In the genomic region with DNA sequence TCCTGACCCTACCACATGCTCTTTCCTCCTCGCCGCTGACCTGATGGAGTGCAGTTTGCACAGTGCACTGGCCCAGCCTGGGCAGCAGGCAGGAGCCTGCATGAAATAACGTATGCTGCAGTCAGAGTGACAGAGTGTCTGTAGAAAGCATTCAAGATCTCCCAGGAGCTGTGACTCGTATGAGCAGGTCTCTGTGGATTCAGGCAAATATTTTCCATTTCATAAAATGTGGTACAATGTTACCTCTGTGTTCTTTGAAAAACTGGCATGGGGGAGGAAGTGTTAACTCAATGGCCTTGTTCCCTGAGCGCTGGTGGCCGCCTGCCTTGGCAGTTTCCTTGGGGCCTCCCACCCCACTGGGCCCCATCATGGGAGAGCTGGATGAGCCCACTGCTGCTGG, we compare ENCODE assay signal across 19 cellular contexts.
DNase-seq lines count a peak whose midpoint lies in the region; ATAC-seq and TF ChIP-seq lines count a peak whose summit lies in the region.
"Had no signal": no experiment of that assay in that cellular context is flagged by ENCODE, and none has a peak within 500 bp of the region (broad histone marks: within the 10 kb centered on the region; RNA-seq: fewer than 3 reads in every experiment).

No MANE protein-coding gene starts in this region.

- CTCF ChIA-PET in GM10248 (lab: Yijun Ruan, JAX) = no interaction called here

- H3K4me2 ChIP-seq in GM23248 (ENCODE audit: unreplicated experiment) = no peak overlapping the region
- no peak overlapping the region for H3K4me2 ChIP-seq in neural progenitor cell

- no peak for TF ChIP-seq POLR2A in upper lobe of left lung (IDR thresholded peaks at IDR 0.05)

- H3K36me3 ChIP-seq in GM23248 (ENCODE audit: low read depth) (no peaks in the 10 kb centered on the region), neural progenitor cell (no peaks in the 10 kb centered on the region), upper lobe of left lung (no peaks in the 10 kb centered on the region)

- no peaks in the 10 kb centered on the region for H4K20me1 ChIP-seq in GM23248 (ENCODE audit: insufficient read depth)
- no peaks in the 10 kb centered on the region for H4K20me1 ChIP-seq in neural progenitor cell (ENCODE audit: low read depth)

- no peak for TF ChIP-seq CTCF in dorsolateral prefrontal cortex (IDR thresholded peaks at IDR 0.05 in 54 of 56, conservative IDR thresholded peaks at IDR 0.05 in 2 of 56; ENCODE audit: low read depth in 1 of 56, partially characterized antibody in 56 of 56)
- TF ChIP-seq CTCF in neural progenitor cell (IDR thresholded peaks at IDR 0.05) = no peak
- no peak for TF ChIP-seq CTCF in GM10248 (IDR thresholded peaks at IDR 0.05; ENCODE audit: control extremely low read depth, extremely low read depth, low read depth, missing control alignments)
- TF ChIP-seq CTCF in upper lobe of left lung (IDR thresholded peaks at IDR 0.05) = no peak

- H3K4me3 ChIP-seq in GM23248 = no peak overlapping the region
- no peak overlapping the region for H3K4me3 ChIP-seq in dorsolateral prefrontal cortex
- H3K4me3 ChIP-seq in neural progenitor cell = no peak overlapping the region
- no peak overlapping the region for H3K4me3 ChIP-seq in upper lobe of left lung

- intact Hi-C loops in dorsolateral prefrontal cortex (cut with DNase I) = no loop called here

- H3F3A ChIP-seq in GM23248 (ENCODE audit: insufficient read depth) (no peaks in the 10 kb centered on the region), neural progenitor cell (ENCODE audit: low read depth) (peaks cover 15% of the 10 kb centered on the region)

- H2AFZ ChIP-seq in GM23248 = no peak overlapping the region
- no peak overlapping the region for H2AFZ ChIP-seq in neural progenitor cell (replicated peaks)

- in situ Hi-C loops in GM23248 (cut with MboI) = no loop called here

- H3K27ac ChIP-seq in GM23248 = no peak overlapping the region
- H3K27ac ChIP-seq in dorsolateral prefrontal cortex = peak overlapping the region in 33 of 59 donors; percentile 6 to 74 (median 58)
- no peak overlapping the region for H3K27ac ChIP-seq in neural progenitor cell
- H3K27ac ChIP-seq in upper lobe of left lung = no peak overlapping the region

- POLR2A ChIA-PET in GM10248 (lab: Yijun Ruan, JAX) = no interaction called here

- TF ChIP-seq EP300 in upper lobe of left lung (IDR thresholded peaks at IDR 0.05) = no peak

- H3K9me3 Mint-ChIP-seq in neural progenitor cell = no peaks in the 10 kb centered on the region
- no peaks in the 10 kb centered on the region for H3K9me3 Mint-ChIP-seq in effector memory CD8-positive, alpha-beta T cell
- H3K9me3 Mint-ChIP-seq: CD4-positive, CD25-positive, alpha-beta regulatory T cell; IgD-negative memory B cell had no signal

- H3K9me3 ChIP-seq in GM23248 (ENCODE audit: low read depth) = no peaks in the 10 kb centered on the region
- H3K9me3 ChIP-seq in neural progenitor cell (ENCODE audit: low read depth) = no peaks in the 10 kb centered on the region
- no peaks in the 10 kb centered on the region for H3K9me3 ChIP-seq in upper lobe of left lung

- ATAC-seq in effector memory CD8-positive, alpha-beta T cell (replicated peaks) = no peak
- no peak for ATAC-seq in upper lobe of left lung (ENCODE audit: low FRiP score in 2 of 2)

- H3K4me3 Mint-ChIP-seq in neural progenitor cell = peak overlapping the region; percentile 44
- H3K4me3 Mint-ChIP-seq in effector memory CD8-positive, alpha-beta T cell = no peak overlapping the region
- H3K4me3 Mint-ChIP-seq: CD4-positive, CD25-positive, alpha-beta regulatory T cell; IgD-negative memory B cell had no signal

- peaks cover 16% of the 10 kb centered on the region for H3K27me3 Mint-ChIP-seq in neural progenitor cell (ENCODE audit: insufficient read depth, low read depth)
- H3K27me3 Mint-ChIP-seq in effector memory CD8-positive, alpha-beta T cell = peaks cover 22 to 53% of the 10 kb centered on the region in 2 donors

- 62 to 71% methylated on average over 6 of the region's 6 CpGs for WGBS in GM23248 (ENCODE audit: low coverage in 1 of 2, low lambda C conversion rate in 2 of 2, missing lambda C conversion rate in 2 of 2), 2 experiments
- WGBS in upper lobe of left lung, 2 donors = 79 to 87% methylated on average over 4 to 6 of the region's 6 CpGs

- H3K79me2 ChIP-seq in GM23248 (ENCODE audit: insufficient read depth) = no peaks in the 10 kb centered on the region
- H3K79me2 ChIP-seq in neural progenitor cell (ENCODE audit: low read depth) = no peaks in the 10 kb centered on the region

- no peaks in the 10 kb centered on the region for H3K9me2 ChIP-seq in GM23248 (ENCODE audit: insufficient read depth)

- H3K27ac Mint-ChIP-seq in neural progenitor cell = peak overlapping the region; percentile 51
- H3K27ac Mint-ChIP-seq in effector memory CD8-positive, alpha-beta T cell = no peak overlapping the region
- H3K27ac Mint-ChIP-seq: IgD-negative memory B cell had no signal

- no peak overlapping the region for H3K9ac ChIP-seq in GM23248
- H3K9ac ChIP-seq in neural progenitor cell = no peak overlapping the region

- H3K27me3 ChIP-seq in GM23248 (replicated peaks; ENCODE audit: insufficient read depth) (peaks cover 24% of the 10 kb centered on the region), dorsolateral prefrontal cortex (no peaks in the 10 kb centered on the region), neural progenitor cell (no peaks in the 10 kb centered on the region), upper lobe of left lung (no peaks in the 10 kb centered on the region)

- H3K4me1 ChIP-seq in GM23248 (ENCODE audit: insufficient read depth) (no peaks in the 10 kb centered on the region), neural progenitor cell (peaks cover 22% of the 10 kb centered on the region), upper lobe of left lung (no peaks in the 10 kb centered on the region)

- peaks cover 2% of the 10 kb centered on the region for H3K36me3 Mint-ChIP-seq in neural progenitor cell
- no peaks in the 10 kb centered on the region for H3K36me3 Mint-ChIP-seq in effector memory CD8-positive, alpha-beta T cell (ENCODE audit: insufficient read depth)
- H3K36me3 Mint-ChIP-seq: CD4-positive, CD25-positive, alpha-beta regulatory T cell; IgD-negative memory B cell had no signal

- peaks cover 62% of the 10 kb centered on the region for H3K4me1 Mint-ChIP-seq in neural progenitor cell
- peaks cover 0 to 9% of the 10 kb centered on the region in 2 donors for H3K4me1 Mint-ChIP-seq in effector memory CD8-positive, alpha-beta T cell (ENCODE audit: low read depth in 2 of 2)
- H3K4me1 Mint-ChIP-seq: CD4-positive, CD25-positive, alpha-beta regulatory T cell; IgD-negative memory B cell had no signal

- peak; percentile 9 for DNase-seq in AG20443 (ENCODE audit: low spot score)
- DNase-seq in GM23248 = peak; percentile 11
- DNase-seq in dorsolateral prefrontal cortex = no peak
- no peak for DNase-seq in neural progenitor cell (ENCODE audit: low spot score)
- no peak for DNase-seq in glomerular visceral epithelial cell (ENCODE audit: extremely low spot score)
- DNase-seq in GM10248 (ENCODE audit: extremely low spot score) = no peak
- no peak for DNase-seq in effector memory CD8-positive, alpha-beta T cell
- DNase-seq in upper lobe of left lung = no peak
- DNase-seq: AML-193; CD4-positive, CD25-positive, alpha-beta regulatory T cell; HCEC 1CT; Kasumi-1; MM.1S; NCI-H1105; NCI-H1694; NCI-H524; NK-92 treated with Interleukin-12 subunit alpha and Interleukin-12 subunit beta, amount 100 ng/mL, for 24 hours; SHP77 treated with DMSO at 0.1 percent for 48 hours had no signal

Comparison
In these comparisons a context has a peak if more than half of its experiments do, and no peak if none do; other contexts are left out.
1. DNase-seq: peak in AG20443 (single experiment) and GM23248 (single experiment); none in dorsolateral prefrontal cortex (0 of 10), neural progenitor cell (single experiment), glomerular visceral epithelial cell (single experiment), GM10248 (single experiment), effector memory CD8-positive, alpha-beta T cell (0 of 3) and upper lobe of left lung (0 of 2).
2. H3K27ac ChIP-seq: peak in dorsolateral prefrontal cortex (33 of 59); none in GM23248 (single experiment), neural progenitor cell (single experiment) and upper lobe of left lung (0 of 4).